Comparison of ENCODE assay signal across 11 cellular contexts in genomic region chr2:230268606-230269222, GRCh38. TPM values are rescaled to one million over a fixed set of nuclear protein-coding genes. Genes with fewer than 3 reads are reported as not detected.
DNase-seq lines count a peak whose midpoint lies in the region; ATAC-seq, FAIRE-seq and TF ChIP-seq lines count a peak whose summit lies in the region.
"Had no signal": no experiment of that assay in that cellular context is flagged by ENCODE, and none has a peak within 500 bp of the region (broad histone marks: within the 10 kb centered on the region; RNA-seq: fewer than 3 reads in every experiment).

No MANE protein-coding gene starts in this region.

- H3K36me3 Mint-ChIP-seq in activated CD4-positive, alpha-beta T cell treated with anti-CD3 and anti-CD28 coated beads, Interleukin-2, amount 10 ng/mL, durations not matched to agents 7 days and 5 days (ENCODE audit: low read depth) = peaks cover 83% of the 10 kb centered on the region

- H3K56ac ChIP-seq in IMR-90 (ENCODE audit: extremely low read depth, insufficient read depth, low read length) = no peak overlapping the region

- H3K14ac ChIP-seq in IMR-90 (replicated peaks; ENCODE audit: low read depth, low read length) = no peak overlapping the region

- H3K36me3 ChIP-seq in IMR-90 (ENCODE audit: control insufficient read depth, insufficient read depth, low read length) (no peaks in the 10 kb centered on the region), pancreas (no peaks in the 10 kb centered on the region)
- H3K36me3 ChIP-seq: WERI-Rb-1 had no signal

- WGBS in IMR-90 (ENCODE audit: extremely low coverage in 2 of 2, insufficient read length in 1 of 2), 2 experiments = no CpG with 5 or more reads among the region's 3 CpGs
- 53 to 62% methylated on average over 3 of the region's 3 CpGs for WGBS in pancreas, 2 donors

- peaks cover 23% of the 10 kb centered on the region for H3K9me3 Mint-ChIP-seq in activated CD4-positive, alpha-beta T cell treated with anti-CD3 and anti-CD28 coated beads, Interleukin-2, amount 10 ng/mL, durations not matched to agents 7 days and 5 days

- H3K18ac ChIP-seq in IMR-90 (ENCODE audit: low read depth, low read length) = no peak overlapping the region

- no peaks in the 10 kb centered on the region for H3K9me1 ChIP-seq in IMR-90 (ENCODE audit: insufficient read depth, low read length)

- TF ChIP-seq RAD21 in IMR-90 (IDR thresholded peaks at IDR 0.05; ENCODE audit: low read length) = no peak

- H2AK9ac ChIP-seq in IMR-90 (replicated peaks; ENCODE audit: low read depth, low read length, poor library complexity) = no peak overlapping the region

- H3K4me1 Mint-ChIP-seq in activated CD4-positive, alpha-beta T cell treated with anti-CD3 and anti-CD28 coated beads, Interleukin-2, amount 10 ng/mL, durations not matched to agents 7 days and 5 days = peaks cover 46% of the 10 kb centered on the region

- no TSS peak for BruUV-seq in IMR-90 (replicated peaks; lab: Mats Ljungman, UMichigan)

- no peak overlapping the region for H2BK5ac ChIP-seq in IMR-90 (ENCODE audit: low read depth, low read length, poor library complexity, severe bottlenecking)

- H4K5ac ChIP-seq in IMR-90 (ENCODE audit: low read depth, low read length) = no peak overlapping the region

- no peak overlapping the region for H3K23ac ChIP-seq in IMR-90 (ENCODE audit: low read depth, low read length)

- no peak overlapping the region; the same call in 1 of the 2 replicates for H3K9ac ChIP-seq in IMR-90 (ENCODE audit: low read depth, low read length)

- ATAC-seq in GM21825 (IDR thresholded peaks at IDR 0.05; ENCODE audit: unreplicated experiment) = peak; percentile 51
- ATAC-seq in IMR-90 (ENCODE audit: low read depth) = no peak
- ATAC-seq in sciatic nerve = peak; percentile 92
- ATAC-seq in pancreas = no peak

- no peaks in the 10 kb centered on the region for H3K9me3 ChIP-seq in IMR-90 (ENCODE audit: control insufficient read depth, insufficient read depth, low read length)
- H3K9me3 ChIP-seq in pancreas = no peaks in the 10 kb centered on the region

- TF ChIP-seq CTCF in IMR-90 (conservative IDR thresholded peaks at IDR 0.05; ENCODE audit: low read depth, low read length) (no peak), pancreas (IDR thresholded peaks at IDR 0.05) (no peak)

- no peak overlapping the region for H2BK120ac ChIP-seq in IMR-90 (ENCODE audit: low read depth, low read length)

- H3K4me3 ChIP-seq in IMR-90 (ENCODE audit: insufficient read depth, low read depth, low read length) (no peak overlapping the region), pancreas (no peak overlapping the region)

- TF ChIP-seq POLR2A in IMR-90 (IDR thresholded peaks at IDR 0.05; ENCODE audit: low read depth, low read length) = no peak

- no peak overlapping the region for H2BK15ac ChIP-seq in IMR-90 (ENCODE audit: low read depth, low read length)

- H4K20me1 ChIP-seq in IMR-90 (ENCODE audit: insufficient read depth, low read length) = no peaks in the 10 kb centered on the region

- H4K91ac ChIP-seq in IMR-90 (ENCODE audit: insufficient read depth, low read depth, low read length) = no peak overlapping the region

- H3K27ac ChIP-seq in IMR-90 (ENCODE audit: insufficient read depth, low read length) (no peak overlapping the region), pancreas (no peak overlapping the region)
- H3K27ac ChIP-seq: WERI-Rb-1 had no signal

- H3K27me3 ChIP-seq in IMR-90 (ENCODE audit: control insufficient read depth, insufficient read depth, low read length) (no peaks in the 10 kb centered on the region), pancreas (no peaks in the 10 kb centered on the region)

- POLR2A ChIA-PET in activated CD4-positive, alpha-beta T cell treated with anti-CD3 and anti-CD28 coated beads, Interleukin-2, amount 10 ng/mL, durations not matched to agents 7 days and 5 days (lab: Charles Lee) = interaction anchor here (0.5 kb wide), 1 partner anchor 43 kb away, joined by 3 read pairs; the partner anchor contains the start of gene SP140
- POLR2A ChIA-PET in IMR-90 (lab: Charles Lee; ENCODE audit: unreplicated experiment) = no interaction called here

- H3K4me3 Mint-ChIP-seq in activated CD4-positive, alpha-beta T cell treated with anti-CD3 and anti-CD28 coated beads, Interleukin-2, amount 10 ng/mL, durations not matched to agents 7 days and 5 days = no peak overlapping the region
- H3K4me3 Mint-ChIP-seq: nephron had no signal

- in situ Hi-C loops in IMR-90 (cut with MboI; ENCODE audit: low sequenced_read_pairs) = no loop called here

- H3K27me3 Mint-ChIP-seq in activated CD4-positive, alpha-beta T cell treated with anti-CD3 and anti-CD28 coated beads, Interleukin-2, amount 10 ng/mL, durations not matched to agents 7 days and 5 days = no peaks in the 10 kb centered on the region

- intact Hi-C loops in IMR-90 (cut with micrococcal nuclease) = no loop called here
- intact Hi-C loops in sciatic nerve (cut with DNase I) = no loop called here
- intact Hi-C loops in pancreas (cut with DNase I) = no loop called here

- peak overlapping the region; percentile 50; the same call in 1 of the 2 replicates for H3K4me2 ChIP-seq in IMR-90 (ENCODE audit: low read depth, low read length)

- H3K79me1 ChIP-seq in IMR-90 (ENCODE audit: low read depth in 1 of 2, low read length in 2 of 2) = no peaks in the 10 kb centered on the region

- DNase-seq in activated CD4-positive, alpha-beta T cell treated with anti-CD3 and anti-CD28 coated beads, Interleukin-2, amount 10 ng/mL, durations not matched to agents 7 days and 5 days = no peak
- DNase-seq in activated CD4-positive, alpha-beta T cell treated with anti-CD3 and anti-CD28 coated beads for 1 hour = no peak
- DNase-seq in IMR-90 = peak; percentile 1
- DNase-seq in sciatic nerve (ENCODE audit: low spot score) = no peak
- no peak for DNase-seq in ecto neural progenitor cell (ENCODE audit: low spot score)
- no peak for DNase-seq in NCI-H187 (lab: John Stamatoyannopoulos, UW)
- no peak for DNase-seq in pancreas
- DNase-seq: ACHN, WERI-Rb-1 had no signal

- H2AFZ ChIP-seq in IMR-90 (replicated peaks; ENCODE audit: low read length, poor library complexity) = no peak overlapping the region

- H2AK5ac ChIP-seq in IMR-90 (ENCODE audit: low read depth, low read length) = no peak overlapping the region

- H3K27ac Mint-ChIP-seq in activated CD4-positive, alpha-beta T cell treated with anti-CD3 and anti-CD28 coated beads, Interleukin-2, amount 10 ng/mL, durations not matched to agents 7 days and 5 days = peak overlapping the region; percentile 61
- H3K27ac Mint-ChIP-seq: nephron had no signal

- CTCF ChIA-PET in activated CD4-positive, alpha-beta T cell treated with anti-CD3 and anti-CD28 coated beads, Interleukin-2, amount 10 ng/mL, durations not matched to agents 7 days and 5 days (lab: Charles Lee) = interaction anchor here (0.6 to 1.1 kb wide), 2 partner anchors 11 to 30 kb away, joined by 3 read pairs; no protein-coding TSS in a partner anchor
- CTCF ChIA-PET in IMR-90 (lab: Yijun Ruan, JAX) = no interaction called here

- dilution Hi-C loops in IMR-90 (cut with HindIII; ENCODE audit: low sequenced_read_pairs, unreplicated experiment) = no loop called here

- FAIRE-seq in pancreas (lab: Jason Lieb, UNC) = no peak

- H3K4ac ChIP-seq in IMR-90 (ENCODE audit: low read depth, low read length) = no peak overlapping the region

- no peak overlapping the region for H4K8ac ChIP-seq in IMR-90 (ENCODE audit: low read depth in 2 of 2, low read length in 2 of 2)

- no peak overlapping the region for H2BK20ac ChIP-seq in IMR-90 (ENCODE audit: low read depth, low read length)

- no peaks in the 10 kb centered on the region for H3K4me1 ChIP-seq in IMR-90 (ENCODE audit: control insufficient read depth, insufficient read depth, low read length)
- H3K4me1 ChIP-seq in pancreas = no peaks in the 10 kb centered on the region

TF ChIP-seq in IMR-90, 13 proteins besides CTCF, POLR2A, EP300 and RAD21 (continues in another document):
- no peak for TF ChIP-seq BHLHE40 (IDR thresholded peaks at IDR 0.05; ENCODE audit: low read depth, low read length)
- TF ChIP-seq SMC3 (IDR thresholded peaks at IDR 0.05; ENCODE audit: low read depth, low read length) = no peak
- TF ChIP-seq CEBPB (IDR thresholded peaks at IDR 0.05; ENCODE audit: low read depth, low read length) = no peak

RNA-seq across cellular contexts. Expression of gene SP140, which starts 43.2 kb away (rescaled TPM):
- 10 to 100 TPM; 53.3 to 58.8 TPM for total RNA-seq in activated CD4-positive, alpha-beta T cell treated with anti-CD3 and anti-CD28 coated beads, Interleukin-2, amount 10 ng/mL, durations not matched to agents 7 days and 5 days
- total RNA-seq in IMR-90 (2012; rRNA removed) (1.1 and 1.4 TPM in 2 replicates), sciatic nerve (4.4 TPM), pancreas (1 to 10 TPM in 1 of 6 donors, under 1 TPM in 5; 0.16 to 1.5 (median 0.34) TPM)
- polyA plus RNA-seq in IMR-90 (2012; rRNA removed) (1.1 and 1.4 TPM in 2 replicates), pancreas (under 1 TPM; 0.12 to 0.65 TPM)
- 0.33 and 0.64 TPM in 2 replicates for polyA plus RNA-seq in IMR-90 (2012; cell fraction: cytosol; rRNA removed)
- polyA plus RNA-seq in IMR-90 (2012; cell fraction: nucleus; rRNA removed; ENCODE audit: low replicate concordance) = 0.36 and 1.2 TPM in 2 replicates

RNA-seq across cellular contexts. Expression of gene SP110, which starts 48.9 kb away (rescaled TPM):
- 100 to 1,000 TPM; 168 to 188 TPM for total RNA-seq in activated CD4-positive, alpha-beta T cell treated with anti-CD3 and anti-CD28 coated beads, Interleukin-2, amount 10 ng/mL, durations not matched to agents 7 days and 5 days
- 9.3 and 11.1 TPM in 2 replicates for total RNA-seq in IMR-90 (2012; rRNA removed)
- 9.0 and 10.2 TPM in 2 replicates for polyA plus RNA-seq in IMR-90 (2012; rRNA removed)
- 5.5 and 13.1 TPM in 2 replicates for polyA plus RNA-seq in IMR-90 (2012; cell fraction: cytosol; rRNA removed)
- 5.0 and 15.4 TPM in 2 replicates for polyA plus RNA-seq in IMR-90 (2012; cell fraction: nucleus; rRNA removed; ENCODE audit: low replicate concordance)
- 40.5 TPM for total RNA-seq in sciatic nerve
- 10 to 100 TPM in 1 of 6 donors, 1 to 10 TPM in 5; 4.3 to 13.7 (median 7.5) TPM for total RNA-seq in pancreas
- 1 to 10 TPM; 7.8 to 8.2 TPM for polyA plus RNA-seq in pancreas

RNA-seq across cellular contexts. Expression of gene SP140L, which starts 58.3 kb away (rescaled TPM):
- 100 to 1,000 TPM in 1 of 2 experiments, 10 to 100 TPM in 1; 95.1 to 101 TPM for total RNA-seq in activated CD4-positive, alpha-beta T cell treated with anti-CD3 and anti-CD28 coated beads, Interleukin-2, amount 10 ng/mL, durations not matched to agents 7 days and 5 days
- 5.4 and 9.2 TPM in 2 replicates for total RNA-seq in IMR-90 (2012; rRNA removed)
- 9.5 and 11.2 TPM in 2 replicates for polyA plus RNA-seq in IMR-90 (2012; rRNA removed)
- polyA plus RNA-seq in IMR-90 (2012; cell fraction: cytosol; rRNA removed) = 2.2 and 3.5 TPM in 2 replicates
- 33.2 and 45.3 TPM in 2 replicates for polyA plus RNA-seq in IMR-90 (2012; cell fraction: nucleus; rRNA removed; ENCODE audit: low replicate concordance)
- total RNA-seq in sciatic nerve = 26.2 TPM
- 10 to 100 TPM in 1 of 6 donors, 1 to 10 TPM in 5; 3.1 to 10.9 (median 4.1) TPM for total RNA-seq in pancreas
- 1 to 10 TPM; 5.8 to 8.0 TPM for polyA plus RNA-seq in pancreas

Comparison
In these comparisons a context has a peak if more than half of its experiments do, and no peak if none do; other contexts are left out.
1. ATAC-seq: peak in GM21825 (single experiment) and sciatic nerve (single experiment); none in IMR-90 (single experiment) and pancreas (0 of 4).
2. RNA of gene SP140, which starts 43.2 kb away (total RNA-seq): 53.3 to 58.8 TPM in activated CD4-positive, alpha-beta T cell treated with anti-CD3 and anti-CD28 coated beads, Interleukin-2, amount 10 ng/mL, durations not matched to agents 7 days and 5 days; 4.4 TPM in sciatic nerve (single experiment), 1.1 to 1.4 TPM in IMR-90 and 0.16 to 1.5 TPM in pancreas; every median in the first group is over 10 times any median in the second.